2 cellular contexts compared by ENCODE assay signal in genomic region chr3:135997554-135998320, GRCh38.
TF ChIP-seq lines count a peak whose summit lies in the region.

No MANE protein-coding gene starts in this region.

TF ChIP-seq in IMR-90, 13 proteins besides CTCF, POLR2A, EP300 and RAD21:
- TF ChIP-seq NFE2L2 (IDR thresholded peaks at IDR 0.05; ENCODE audit: low read depth, low read length), result no peak
- TF ChIP-seq ELK1 (IDR thresholded peaks at IDR 0.05; ENCODE audit: borderline replicate concordance, low read depth, low read length), result no peak
- no peak for TF ChIP-seq MAZ (IDR thresholded peaks at IDR 0.05; ENCODE audit: borderline replicate concordance, low read depth, low read length)
- TF ChIP-seq FOS (IDR thresholded peaks at IDR 0.05; ENCODE audit: low read depth, low read length), result no peak
- TF ChIP-seq MXI1 (IDR thresholded peaks at IDR 0.05; ENCODE audit: borderline replicate concordance, low read depth, low read length), result no peak
- no peak for TF ChIP-seq RFX5 (IDR thresholded peaks at IDR 0.05; ENCODE audit: low read depth, low read length)
- TF ChIP-seq SMC3 (IDR thresholded peaks at IDR 0.05; ENCODE audit: low read depth, low read length), result no peak
- TF ChIP-seq CHD1 (IDR thresholded peaks at IDR 0.05; ENCODE audit: low read depth, low read length), result no peak
- no peak for TF ChIP-seq CEBPB (IDR thresholded peaks at IDR 0.05; ENCODE audit: low read depth, low read length)
- TF ChIP-seq USF2 (IDR thresholded peaks at IDR 0.05; ENCODE audit: low read depth, low read length), result no peak
- TF ChIP-seq BHLHE40 (IDR thresholded peaks at IDR 0.05; ENCODE audit: low read depth, low read length), result no peak
- no peak for TF ChIP-seq RCOR1 (IDR thresholded peaks at IDR 0.05; ENCODE audit: insufficient replicate concordance, low read length)
- no peak for TF ChIP-seq MAFK (IDR thresholded peaks at IDR 0.05; ENCODE audit: low read depth, low read length)

TF ChIP-seq in H1, 55 proteins besides CTCF, POLR2A, EP300 and RAD21:
- no peak for TF ChIP-seq SP2 (IDR thresholded peaks at IDR 0.05; ENCODE audit: low read length)
- no peak for TF ChIP-seq JUN (IDR thresholded peaks at IDR 0.05; ENCODE audit: low read depth, low read length)
- TF ChIP-seq SRF (IDR thresholded peaks at IDR 0.05; ENCODE audit: low read depth, low read length), result no peak
- TF ChIP-seq YY1 (IDR thresholded peaks at IDR 0.05; ENCODE audit: low read depth, low read length), result no peak
- TF ChIP-seq KDM1A (IDR thresholded peaks at IDR 0.05; ENCODE audit: borderline replicate concordance, low read length), result no peak
- no peak for TF ChIP-seq USF2 (IDR thresholded peaks at IDR 0.05; ENCODE audit: low read length)
- TF ChIP-seq KDM4A (IDR thresholded peaks at IDR 0.05; ENCODE audit: low read depth, low read length, severe bottlenecking), result no peak
TF ChIP-seq in H1: peak in this region for 0.
